Comparison of ENCODE assay signal across 24 cellular contexts in the genomic region with DNA sequence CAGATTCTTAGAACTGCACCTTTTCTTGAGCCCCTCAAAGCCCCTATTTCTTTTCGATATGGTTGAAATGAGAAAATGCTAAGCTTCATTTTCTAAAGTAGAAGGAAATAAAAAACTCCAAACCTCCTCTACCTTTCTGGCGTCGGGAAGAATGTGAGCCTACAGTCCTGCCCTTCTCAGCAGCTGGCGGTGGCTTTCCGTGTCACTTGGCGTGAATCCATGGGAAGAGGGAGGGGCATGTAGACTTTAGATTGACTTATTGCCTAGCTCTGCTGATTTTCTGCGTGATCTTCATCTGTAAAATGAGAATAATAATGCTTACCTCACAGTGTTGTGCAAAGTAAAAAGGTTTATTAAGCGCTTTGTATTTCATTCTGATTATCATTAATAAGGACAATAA. TPM values are rescaled to one million over a fixed set of nuclear protein-coding genes. Genes with fewer than 3 reads are reported as not detected.
DNase-seq lines count a peak whose midpoint lies in the region; ATAC-seq and TF ChIP-seq lines count a peak whose summit lies in the region.
"Had no signal": no experiment of that assay in that cellular context is flagged by ENCODE, and none has a peak within 500 bp of the region (broad histone marks: within the 10 kb centered on the region; RNA-seq: fewer than 3 reads in every experiment).

No MANE protein-coding gene starts in this region.

- H3K27me3 Mint-ChIP-seq in endothelial cell (ENCODE audit: unreplicated experiment) = no peaks in the 10 kb centered on the region
- H3K27me3 Mint-ChIP-seq in CD8-positive, alpha-beta T cell (ENCODE audit: low read depth) = peaks cover 7% of the 10 kb centered on the region

- H3K27ac ChIP-seq in PC-3 (ENCODE audit: low read length) = no peak overlapping the region
- H3K27ac ChIP-seq in CD8-positive, alpha-beta T cell (ENCODE audit: low read depth, low read length) = no peak overlapping the region
- H3K27ac ChIP-seq: 22Rv1, breast epithelium, upper lobe of right lung had no signal

- H3K27me3 ChIP-seq in PC-3 (ENCODE audit: low read length) = no peaks in the 10 kb centered on the region
- H3K27me3 ChIP-seq in CD8-positive, alpha-beta T cell (ENCODE audit: insufficient read depth, low read length) = no peaks in the 10 kb centered on the region
- H3K27me3 ChIP-seq: breast epithelium, upper lobe of right lung had no signal

- TF ChIP-seq CTCF in PC-3 (conservative IDR thresholded peaks at IDR 0.05; ENCODE audit: low read depth, low read length) (no peak), endothelial cell (IDR thresholded peaks at IDR 0.05; ENCODE audit: unreplicated experiment) (no peak)
- TF ChIP-seq CTCF in CD8-positive, alpha-beta T cell (IDR thresholded peaks at IDR 0.05) = no peak

- H2AFZ ChIP-seq in PC-3 (ENCODE audit: low read length) = no peak overlapping the region

- no peaks in the 10 kb centered on the region for H3K79me2 ChIP-seq in PC-3 (ENCODE audit: low read length)

- H4K20me1 ChIP-seq in PC-3 (ENCODE audit: low read length) = no peaks in the 10 kb centered on the region

- intact Hi-C loops in PC-3 (cut with micrococcal nuclease) = no loop called here
- intact Hi-C loops in CD8-positive, alpha-beta T cell (cut with DNase I, micrococcal nuclease) = no loop called here

- no peak overlapping the region for H3K4me3 Mint-ChIP-seq in endothelial cell (ENCODE audit: unreplicated experiment)
- H3K4me3 Mint-ChIP-seq in CD8-positive, alpha-beta T cell = no peak overlapping the region
- H3K4me3 Mint-ChIP-seq: B cell; dendritic cell treated with granulocyte-macrophage colony-stimulating factor and Interleukin-4, amounts not matched to agents 40 ng/mL and 50 ng/mL, for 4 days; nephron; stimulated activated naive CD8-positive, alpha-beta T cell treated with anti-CD3 and anti-CD28 coated beads, Interleukin-15, amount 100 ng/mL, for 72 hours had no signal

- no peaks in the 10 kb centered on the region for H3K36me3 ChIP-seq in PC-3 (ENCODE audit: low read depth, low read length)
- H3K36me3 ChIP-seq in CD8-positive, alpha-beta T cell (ENCODE audit: insufficient read depth, low read length) = no peaks in the 10 kb centered on the region
- H3K36me3 ChIP-seq: breast epithelium, upper lobe of right lung had no signal

- no peaks in the 10 kb centered on the region for H3K9me3 Mint-ChIP-seq in endothelial cell (ENCODE audit: unreplicated experiment)
- no peaks in the 10 kb centered on the region for H3K9me3 Mint-ChIP-seq in CD8-positive, alpha-beta T cell
- H3K9me3 Mint-ChIP-seq: dendritic cell treated with granulocyte-macrophage colony-stimulating factor and Interleukin-4, amounts not matched to agents 40 ng/mL and 50 ng/mL, for 4 days; nephron; stimulated activated naive CD8-positive, alpha-beta T cell treated with anti-CD3 and anti-CD28 coated beads, Interleukin-15, amount 100 ng/mL, for 72 hours had no signal

- H3K4me3 ChIP-seq in PC-3 (ENCODE audit: low read length) = no peak overlapping the region
- no peak overlapping the region for H3K4me3 ChIP-seq in CD8-positive, alpha-beta T cell (ENCODE audit: low read depth, low read length)
- H3K4me3 ChIP-seq: breast epithelium, upper lobe of right lung had no signal

- peaks cover 5% of the 10 kb centered on the region for H3K4me1 ChIP-seq in PC-3 (ENCODE audit: insufficient read depth, low read length)
- H3K4me1 ChIP-seq in CD8-positive, alpha-beta T cell (ENCODE audit: insufficient read depth, low read length) = no peaks in the 10 kb centered on the region
- H3K4me1 ChIP-seq: breast epithelium, upper lobe of right lung had no signal

- CTCF ChIA-PET in PC-3 (lab: Charles Lee) = interaction anchor here (0.5 kb wide), 1 partner anchor 10 kb away, joined by 5 read pairs; no protein-coding TSS in a partner anchor
- CTCF ChIA-PET in CD8-positive, alpha-beta T cell (lab: Charles Lee) = no interaction called here

- no peak overlapping the region for H3K4me2 ChIP-seq in PC-3 (ENCODE audit: low read length)

- no peaks in the 10 kb centered on the region for H3K9me3 ChIP-seq in PC-3 (ENCODE audit: low read length)
- no peaks in the 10 kb centered on the region for H3K9me3 ChIP-seq in CD8-positive, alpha-beta T cell (ENCODE audit: low read length)
- H3K9me3 ChIP-seq: breast epithelium, upper lobe of right lung had no signal

- peak; percentile 50 for DNase-seq in DMS 273 (lab: John Stamatoyannopoulos, UW; ENCODE audit: unreplicated experiment)
- DNase-seq in DMS 273 treated with DMSO at 0.1 percent for 48 hours (lab: John Stamatoyannopoulos, UW) = no peak
- DNase-seq in NCI-H1092 treated with DMSO at 0.1 percent for 48 hours (lab: John Stamatoyannopoulos, UW) = peak; percentile 14
- peak; percentile 26 for DNase-seq in PC-3
- DNase-seq in myocyte (ENCODE audit: low read depth) = peak; percentile 22
- DNase-seq in endothelial cell (ENCODE audit: low spot score) = no peak
- no peak for DNase-seq in CD8-positive, alpha-beta T cell
- DNase-seq: activated CD4-positive, alpha-beta T cell treated with anti-CD3 and anti-CD28 coated beads for 48 hours; activated CD8-positive, alpha-beta memory T cell treated with anti-CD3 and anti-CD28 coated beads, Interleukin-2, amount 50 U/mL, for 48 hours; activated effector memory CD4-positive, alpha-beta T cell treated with Interleukin-2 at 50 U/mL for 16 hours; erythroblast; GF-D8; mesendoderm; NCI-H146; NK-92 treated with Interleukin-12 subunit alpha and Interleukin-12 subunit beta, amount 100 ng/mL, for 24 hours; stimulated activated naive CD8-positive, alpha-beta T cell treated with anti-CD3 and anti-CD28 coated beads, Interleukin-15, amount 100 ng/mL, for 72 hours; upper lobe of right lung had no signal

- H3K4me1 Mint-ChIP-seq in endothelial cell (ENCODE audit: unreplicated experiment) = no peaks in the 10 kb centered on the region
- H3K4me1 Mint-ChIP-seq in CD8-positive, alpha-beta T cell (ENCODE audit: low read depth) = no peaks in the 10 kb centered on the region
- H3K4me1 Mint-ChIP-seq: B cell; stimulated activated naive CD8-positive, alpha-beta T cell treated with anti-CD3 and anti-CD28 coated beads, Interleukin-15, amount 100 ng/mL, for 72 hours had no signal

- no peak overlapping the region for H3K9ac ChIP-seq in PC-3 (ENCODE audit: low read length)

- POLR2A ChIA-PET in PC-3 (lab: Charles Lee; ENCODE audit: unreplicated experiment) = no interaction called here
- POLR2A ChIA-PET in CD8-positive, alpha-beta T cell (lab: Charles Lee) = no interaction called here

- ATAC-seq in PC-3 (no peak), GM21447 (IDR thresholded peaks at IDR 0.05; ENCODE audit: unreplicated experiment) (no peak)
- ATAC-seq in CD8-positive, alpha-beta T cell = no peak
- ATAC-seq: stimulated activated naive CD8-positive, alpha-beta T cell treated with anti-CD3 and anti-CD28 coated beads, Interleukin-15, amount 100 ng/mL, for 72 hours; upper lobe of right lung had no signal

- no peaks in the 10 kb centered on the region for H3K36me3 Mint-ChIP-seq in endothelial cell (ENCODE audit: low read depth, unreplicated experiment)
- H3K36me3 Mint-ChIP-seq in CD8-positive, alpha-beta T cell = no peaks in the 10 kb centered on the region

- no peaks in the 10 kb centered on the region for H3F3A ChIP-seq in PC-3 (ENCODE audit: low read length, unreplicated experiment)

- no peak overlapping the region for H3K27ac Mint-ChIP-seq in endothelial cell (ENCODE audit: unreplicated experiment)
- H3K27ac Mint-ChIP-seq in CD8-positive, alpha-beta T cell = no peak overlapping the region
- H3K27ac Mint-ChIP-seq: B cell; dendritic cell treated with granulocyte-macrophage colony-stimulating factor and Interleukin-4, amounts not matched to agents 40 ng/mL and 50 ng/mL, for 4 days; nephron; stimulated activated naive CD8-positive, alpha-beta T cell treated with anti-CD3 and anti-CD28 coated beads, Interleukin-15, amount 100 ng/mL, for 72 hours had no signal

- BruUV-seq in PC-3 (replicated peaks; lab: Mats Ljungman, UMichigan) = no TSS peak

- H3K9me2 ChIP-seq in PC-3 (replicated peaks; ENCODE audit: low read length) = no peaks in the 10 kb centered on the region

RNA-seq across cellular contexts. Expression of a gene that starts 35.0 kb away (rescaled TPM):
- total RNA-seq in PC-3 (2014; rRNA removed) = 23.4 and 26.6 TPM in 2 replicates
- total RNA-seq in myocyte = not detected in 2 replicates
- polyA plus RNA-seq in myocyte (2012) = 1.1 TPM
- total RNA-seq in endothelial cell (ENCODE audit: unreplicated experiment) = 2.9 TPM
- total RNA-seq in CD8-positive, alpha-beta T cell = not detected
- total RNA-seq: B cell, RPMI7951 had no signal

Comparison
In these comparisons a context has a peak if more than half of its experiments do, and no peak if none do; other contexts are left out.
1. DNase-seq: peak in DMS 273 (single experiment), NCI-H1092 treated with DMSO at 0.1 percent for 48 hours (single experiment), PC-3 (single experiment) and myocyte (single experiment); none in DMS 273 treated with DMSO at 0.1 percent for 48 hours (single experiment), endothelial cell (single experiment) and CD8-positive, alpha-beta T cell (0 of 7).